In the genomic region with DNA sequence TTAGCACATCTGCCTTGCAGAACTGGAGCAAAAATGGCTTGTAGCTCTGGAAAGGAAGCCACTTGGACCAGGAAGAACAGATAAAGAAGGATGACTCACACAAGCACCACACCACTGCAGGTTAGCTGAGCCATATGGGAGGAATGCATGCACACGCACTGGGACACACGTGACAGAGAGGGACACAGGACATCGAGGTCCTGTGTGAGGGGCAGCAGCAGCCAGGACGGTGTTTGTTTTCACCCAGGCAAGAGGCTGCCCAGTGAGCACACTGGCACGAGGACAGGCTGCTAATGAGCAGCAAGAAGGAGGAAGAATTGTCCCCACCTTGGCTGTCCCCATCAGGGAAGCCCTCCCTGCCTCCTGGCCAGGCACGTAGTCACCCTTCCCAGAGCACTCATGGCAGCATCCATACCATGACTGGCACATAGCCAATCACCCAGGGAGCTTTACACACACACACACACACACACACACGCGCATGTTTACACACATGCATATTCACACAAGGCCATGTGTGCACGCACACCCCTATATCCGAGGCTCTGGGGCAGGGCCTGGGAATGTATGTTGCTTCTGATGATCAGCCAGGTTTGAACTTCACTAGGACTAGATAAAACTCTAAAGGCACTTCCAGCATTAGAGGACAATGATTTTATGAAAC, we compare ENCODE assay signal across 11 cellular contexts. TPM values are rescaled to one million over a fixed set of nuclear protein-coding genes. Genes with fewer than 3 reads are reported as not detected.
A peak's percentile ranks its signal among the peaks of the same experiment; 100 is the strongest.
DNase-seq lines count a peak whose midpoint lies in the region; ATAC-seq, FAIRE-seq and TF ChIP-seq lines count a peak whose summit lies in the region.
"Had no signal": no experiment of that assay in that cellular context is flagged by ENCODE, and none has a peak within 500 bp of the region (broad histone marks: within the 10 kb centered on the region; RNA-seq: fewer than 3 reads in every experiment).

No MANE protein-coding gene starts in this region.

- peaks cover 4% of the 10 kb centered on the region for H3K36me3 Mint-ChIP-seq in T-helper 2 cell treated with Interferon-gamma antibody and Interleukin-4, amounts not matched to agents 5 μg/mL and 100 μg/mL, for 36 hours (ENCODE audit: low read depth)

- peaks cover 18% of the 10 kb centered on the region for H3K4me1 ChIP-seq in fibroblast of lung (ENCODE audit: control insufficient read depth, extremely low read depth, insufficient read depth, low read length)
- peaks cover 62 to 74% of the 10 kb centered on the region in 2 donors for H3K4me1 ChIP-seq in gastrocnemius medialis

- H3K9me3 Mint-ChIP-seq in T-helper 2 cell treated with Interferon-gamma antibody and Interleukin-4, amounts not matched to agents 5 μg/mL and 100 μg/mL, for 36 hours, result no peaks in the 10 kb centered on the region
- H3K9me3 Mint-ChIP-seq: activated naive CD4-positive, alpha-beta T cell treated with anti-CD3 and anti-CD28 coated beads, Interleukin-2, amount 50 U/mL, for 24 hours had no signal

- peaks cover 6% of the 10 kb centered on the region for H3K36me3 ChIP-seq in fibroblast of lung (ENCODE audit: control insufficient read depth, insufficient read depth, low read length)
- no peaks in the 10 kb centered on the region for H3K36me3 ChIP-seq in gastrocnemius medialis

- DNase-seq in GM12891 (ENCODE audit: insufficient read length, low spot score), result no peak
- peak; percentile 52 to 87 for DNase-seq in fibroblast of lung (ENCODE audit: low read depth in 2 of 2)
- DNase-seq in gastrocnemius medialis, result peak; percentile 93
- no peak for DNase-seq in T-helper 2 cell treated with Interferon-gamma antibody and Interleukin-4, amounts not matched to agents 5 μg/mL and 100 μg/mL, for 36 hours (ENCODE audit: low spot score)
- DNase-seq in activated T-cell treated with anti-CD3 and anti-CD28 coated beads, Interleukin-2, amount 50 U/mL, for 48 hours, result no peak
- DNase-seq: stimulated activated CD4-positive, alpha-beta T cell treated with anti-CD3 and anti-CD28 coated beads, Interleukin-2, amount 100 ng/mL, for 48 hours had no signal

- H3K4me1 Mint-ChIP-seq in T-helper 2 cell treated with Interferon-gamma antibody and Interleukin-4, amounts not matched to agents 5 μg/mL and 100 μg/mL, for 36 hours (ENCODE audit: low read depth), result peaks cover 11% of the 10 kb centered on the region
- H3K4me1 Mint-ChIP-seq: activated naive CD4-positive, alpha-beta T cell treated with anti-CD3 and anti-CD28 coated beads, Interleukin-2, amount 50 U/mL, for 24 hours had no signal

- no peaks in the 10 kb centered on the region for H3K27me3 ChIP-seq in fibroblast of lung (ENCODE audit: control insufficient read depth, insufficient read depth, low read length)
- no peaks in the 10 kb centered on the region for H3K27me3 ChIP-seq in gastrocnemius medialis

- no peak overlapping the region for H2AFZ ChIP-seq in fibroblast of lung (ENCODE audit: low read length)

- FAIRE-seq in GM12891 (lab: Jason Lieb, UNC), result no peak
- FAIRE-seq: GM12892 had no signal

- intact Hi-C loops in gastrocnemius medialis (cut with DNase I; ENCODE audit: low total_unique reads), result loop anchor here (2.0 to 5.0 kb wide), 2 partner anchors 54 to 235 kb away; partner anchors contain the start of gene EHD4

- TF ChIP-seq CTCF in fibroblast of lung (conservative IDR thresholded peaks at IDR 0.05 in 1 of 2, IDR thresholded peaks at IDR 0.05 in 1 of 2; ENCODE audit: low read depth in 1 of 2, low read length in 2 of 2), result no peak
- TF ChIP-seq CTCF in gastrocnemius medialis (IDR thresholded peaks at IDR 0.05 in 4 of 5, conservative IDR thresholded peaks at IDR 0.05 in 1 of 5), result no peak

- H3K27ac ChIP-seq in fibroblast of lung (ENCODE audit: insufficient read depth, low read length), result no peak overlapping the region
- H3K27ac ChIP-seq in gastrocnemius medialis, result peak overlapping the region; percentile 84 to 87 (median 86)

- H3K4me3 ChIP-seq in fibroblast of lung (replicated peaks in 1 of 4; ENCODE audit: control extremely low read depth in 1 of 4, insufficient read depth in 1 of 4, low read depth in 3 of 4, low read length in 4 of 4) (no peak overlapping the region), gastrocnemius medialis (no peak overlapping the region)

- no peak overlapping the region for H3K9ac ChIP-seq in fibroblast of lung (ENCODE audit: insufficient read depth, low read length)

- H3K27me3 Mint-ChIP-seq in T-helper 2 cell treated with Interferon-gamma antibody and Interleukin-4, amounts not matched to agents 5 μg/mL and 100 μg/mL, for 36 hours (ENCODE audit: low read depth), result no peaks in the 10 kb centered on the region
- H3K27me3 Mint-ChIP-seq: activated naive CD4-positive, alpha-beta T cell treated with anti-CD3 and anti-CD28 coated beads, Interleukin-2, amount 50 U/mL, for 24 hours had no signal

- ATAC-seq in SK-N-SH treated with all-trans-retinoic acid at 6 μM for 48 hours (peak; percentile 81), gastrocnemius medialis (peak; percentile 87 to 90), GM19452 (IDR thresholded peaks at IDR 0.05; ENCODE audit: unreplicated experiment) (no peak), GM18868 (IDR thresholded peaks at IDR 0.05; ENCODE audit: unreplicated experiment) (no peak)

- H3K4me3 Mint-ChIP-seq in T-helper 2 cell treated with Interferon-gamma antibody and Interleukin-4, amounts not matched to agents 5 μg/mL and 100 μg/mL, for 36 hours, result no peak overlapping the region
- H3K4me3 Mint-ChIP-seq: activated naive CD4-positive, alpha-beta T cell treated with anti-CD3 and anti-CD28 coated beads, Interleukin-2, amount 50 U/mL, for 24 hours had no signal

- no peak overlapping the region for H3K27ac Mint-ChIP-seq in T-helper 2 cell treated with Interferon-gamma antibody and Interleukin-4, amounts not matched to agents 5 μg/mL and 100 μg/mL, for 36 hours
- H3K27ac Mint-ChIP-seq: activated naive CD4-positive, alpha-beta T cell treated with anti-CD3 and anti-CD28 coated beads, Interleukin-2, amount 50 U/mL, for 24 hours had no signal

- in situ Hi-C loops in gastrocnemius medialis (cut with MboI; ENCODE audit: low sequenced_read_pairs in 4 of 4), result loop anchor here in 1 of 4 donors (5.0 kb wide), 1 partner anchor 54 kb away; the partner anchor contains the start of gene EHD4

- no peaks in the 10 kb centered on the region for H3K9me3 ChIP-seq in fibroblast of lung (ENCODE audit: control insufficient read depth, insufficient read depth, low read depth, low read length)
- H3K9me3 ChIP-seq in gastrocnemius medialis, result no peaks in the 10 kb centered on the region

- no peaks in the 10 kb centered on the region for H4K20me1 ChIP-seq in fibroblast of lung (ENCODE audit: control insufficient read depth, extremely low read depth, insufficient read depth, low read length)

- H3K79me2 ChIP-seq in fibroblast of lung (ENCODE audit: control insufficient read depth, insufficient read depth, low read length), result no peaks in the 10 kb centered on the region

- no peak overlapping the region for H3K4me2 ChIP-seq in fibroblast of lung (ENCODE audit: extremely low read depth, insufficient read depth, low read length)

- TF ChIP-seq POLR2A in GM12891 (IDR thresholded peaks at IDR 0.05; ENCODE audit: low read depth, low read length), result 0 out of 2 replicates have a peak, but pooled peaks have one; percentile 18
- TF ChIP-seq POLR2A in gastrocnemius medialis (IDR thresholded peaks at IDR 0.05), result no peak

TF ChIP-seq in GM12891, 5 proteins besides CTCF, POLR2A, EP300 and RAD21:
- TF ChIP-seq POU2F2 (IDR thresholded peaks at IDR 0.05; ENCODE audit: low read depth, low read length), result peak; percentile 61; the same call in 1 of the 2 replicates
- no peak for TF ChIP-seq PAX5 (IDR thresholded peaks at IDR 0.05; ENCODE audit: insufficient read depth, low read length, severe bottlenecking)

TF ChIP-seq in SK-N-SH treated with all-trans-retinoic acid at 6 μM for 48 hours, 23 proteins besides CTCF, POLR2A, EP300 and RAD21 (continues in another document):
- TF ChIP-seq BACH2 (CRISPR knock-in tag; IDR thresholded peaks at IDR 0.05; ENCODE audit: borderline replicate concordance) (no peak), PPARA (CRISPR knock-in tag; IDR thresholded peaks at IDR 0.05; ENCODE audit: borderline replicate concordance) (no peak), ISL1 (CRISPR knock-in tag; IDR thresholded peaks at IDR 0.05) (no peak)
- TF ChIP-seq, protein P1, sequence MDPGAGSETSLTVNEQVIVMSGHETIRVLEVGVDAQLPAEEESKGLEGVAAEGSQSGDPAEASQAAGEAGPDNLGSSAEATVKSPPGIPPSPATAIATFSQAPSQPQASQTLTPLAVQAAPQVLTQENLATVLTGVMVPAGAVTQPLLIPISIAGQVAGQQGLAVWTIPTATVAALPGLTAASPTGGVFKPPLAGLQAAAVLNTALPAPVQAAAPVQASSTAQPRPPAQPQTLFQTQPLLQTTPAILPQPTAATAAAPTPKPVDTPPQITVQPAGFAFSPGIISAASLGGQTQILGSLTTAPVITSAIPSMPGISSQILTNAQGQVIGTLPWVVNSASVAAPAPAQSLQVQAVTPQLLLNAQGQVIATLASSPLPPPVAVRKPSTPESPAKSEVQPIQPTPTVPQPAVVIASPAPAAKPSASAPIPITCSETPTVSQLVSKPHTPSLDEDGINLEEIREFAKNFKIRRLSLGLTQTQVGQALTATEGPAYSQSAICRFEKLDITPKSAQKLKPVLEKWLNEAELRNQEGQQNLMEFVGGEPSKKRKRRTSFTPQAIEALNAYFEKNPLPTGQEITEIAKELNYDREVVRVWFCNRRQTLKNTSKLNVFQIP (CRISPR knock-in tag; IDR thresholded peaks at IDR 0.05; ENCODE audit: borderline replicate concordance, low read depth), result no peak

RNA-seq across cellular contexts. Expression of gene SPTBN5, which starts 24.0 kb away (rescaled TPM):
- 0.08 TPM for polyA plus RNA-seq in GM12891 (2012; ENCODE audit: low read depth, missing spikeins)
- total RNA-seq in fibroblast of lung (0.26 and 0.66 TPM in 2 replicates), gastrocnemius medialis (under 1 TPM in 3 of 4 donors, not detected in 1; 0.03 to 0.05 (median 0.04) TPM)
- polyA plus RNA-seq in fibroblast of lung, result 0.21 and 0.43 TPM in 2 replicates
- polyA plus RNA-seq in fibroblast of lung (2012), result 0.30 and 0.35 TPM in 2 replicates
- 0.04 and 0.20 TPM in 2 replicates for polyA minus RNA-seq in fibroblast of lung (ENCODE audit: low replicate concordance)

RNA-seq across cellular contexts. Expression of gene EHD4, which starts 54.5 kb away (rescaled TPM):
- 24.4 TPM for polyA plus RNA-seq in GM12891 (2012; ENCODE audit: low read depth, missing spikeins)
- total RNA-seq in fibroblast of lung (9.5 and 22.0 TPM in 2 replicates), gastrocnemius medialis (1 to 10 TPM; 3.8 to 7.1 (median 4.3) TPM)
- 19.3 and 37.0 TPM in 2 replicates for polyA plus RNA-seq in fibroblast of lung
- 18.3 and 34.2 TPM in 2 replicates for polyA plus RNA-seq in fibroblast of lung (2012)
- polyA minus RNA-seq in fibroblast of lung (ENCODE audit: low replicate concordance), result 30.0 and 48.4 TPM in 2 replicates

Comparison
In these comparisons a context has a peak if more than half of its experiments do, and no peak if none do; other contexts are left out.
1. DNase-seq: peak in fibroblast of lung (2 of 2) and gastrocnemius medialis (2 of 2); none in GM12891 (single experiment), T-helper 2 cell treated with Interferon-gamma antibody and Interleukin-4, amounts not matched to agents 5 μg/mL and 100 μg/mL, for 36 hours (single experiment) and activated T-cell treated with anti-CD3 and anti-CD28 coated beads, Interleukin-2, amount 50 U/mL, for 48 hours (0 of 2).
2. ATAC-seq: peak in SK-N-SH treated with all-trans-retinoic acid at 6 μM for 48 hours (single experiment) and gastrocnemius medialis (2 of 2); none in GM19452 (single experiment) and GM18868 (single experiment).